29 cellular contexts compared by ENCODE assay signal in the genomic region with DNA sequence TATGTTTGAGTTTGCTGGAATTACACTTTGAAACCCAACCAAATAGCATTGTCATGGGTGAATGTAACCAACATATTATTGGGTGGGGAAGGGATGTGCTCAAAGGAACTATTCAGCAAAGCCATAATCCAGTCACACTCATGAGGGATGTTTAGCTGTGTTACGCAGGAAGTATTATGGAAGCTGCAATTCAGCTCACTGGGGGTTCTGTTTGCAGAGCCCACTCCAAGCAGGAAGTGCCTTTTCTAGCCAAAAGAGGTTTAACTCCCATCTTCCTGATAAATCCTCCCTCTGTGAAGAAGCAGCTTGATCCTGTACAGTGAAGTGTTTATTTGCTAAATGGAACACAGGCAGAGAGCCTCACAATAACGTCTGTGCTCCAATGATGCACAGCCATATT.
"Had no signal": no experiment of that assay in that cellular context is flagged by ENCODE, and none has a peak within 500 bp of the region (broad histone marks: within the 10 kb centered on the region; RNA-seq: fewer than 3 reads in every experiment).

No MANE protein-coding gene starts in this region.

- FAIRE-seq: islet of Langerhans had no signal

- H2AFZ ChIP-seq: hepatocyte had no signal

- H3K36me3 Mint-ChIP-seq: naive thymus-derived CD8-positive, alpha-beta T cell; stimulated activated memory B cell treated with anti-CD40 and anti-IgM and Interleukin-4, amounts not matched to agents 10 μg/mL and 1 μg/mL and 100 μg/mL, for 72 hours had no signal

- H3K9me3 Mint-ChIP-seq: dendritic cell treated with granulocyte-macrophage colony-stimulating factor and Interleukin-4, amounts not matched to agents 40 ng/mL and 50 ng/mL, for 4 days; endodermal cell; naive thymus-derived CD8-positive, alpha-beta T cell; stimulated activated memory B cell treated with anti-CD40 and anti-IgM and Interleukin-4, amounts not matched to agents 10 μg/mL and 1 μg/mL and 100 μg/mL, for 72 hours had no signal

- H3K4me1 Mint-ChIP-seq: naive thymus-derived CD8-positive, alpha-beta T cell; stimulated activated memory B cell treated with anti-CD40 and anti-IgM and Interleukin-4, amounts not matched to agents 10 μg/mL and 1 μg/mL and 100 μg/mL, for 72 hours had no signal

- H3K27ac Mint-ChIP-seq: dendritic cell treated with granulocyte-macrophage colony-stimulating factor and Interleukin-4, amounts not matched to agents 40 ng/mL and 50 ng/mL, for 4 days; endodermal cell; naive thymus-derived CD8-positive, alpha-beta T cell; stimulated activated memory B cell treated with anti-CD40 and anti-IgM and Interleukin-4, amounts not matched to agents 10 μg/mL and 1 μg/mL and 100 μg/mL, for 72 hours; type B pancreatic cell had no signal

- H3K79me2 ChIP-seq: hepatocyte had no signal

- H3K4me1 ChIP-seq: colonic mucosa, left lung, spleen, testis had no signal

- H3K4me2 ChIP-seq: hepatocyte had no signal

- H3K27ac ChIP-seq: colonic mucosa, epithelial cell of prostate, foreskin keratinocyte, gastroesophageal sphincter, heart left ventricle, hepatocyte, left lung, ovary, psoas muscle, sigmoid colon, spleen, testis, tibial artery had no signal

- H3K9me3 ChIP-seq: colonic mucosa, gastroesophageal sphincter, heart left ventricle, left lung, ovary, psoas muscle, sigmoid colon, spleen, testis, tibial artery had no signal

- DNase-seq: colonic mucosa; effector CD8-positive, alpha-beta T cell; endodermal cell; foreskin keratinocyte; heart left ventricle; left cardiac atrium; left lung; mesenchymal stem cell; naive thymus-derived CD8-positive, alpha-beta T cell; nucleus accumbens; ovary; posterior cingulate gyrus; psoas muscle; right cardiac atrium; sigmoid colon; spleen; stimulated activated CD4-positive, alpha-beta T cell treated with anti-CD3 and anti-CD28 coated beads, Interleukin-4, amount 100 ng/mL, for 4 hours; stimulated activated naive CD8-positive, alpha-beta T cell treated with anti-CD3 and anti-CD28 coated beads, Interleukin-15, Interleukin-2, amounts not matched to agents 100 U/mL and 50 U/mL, for 24 hours; substantia nigra; testis; tibial artery had no signal

- H3K27me3 Mint-ChIP-seq: dendritic cell treated with granulocyte-macrophage colony-stimulating factor and Interleukin-4, amounts not matched to agents 40 ng/mL and 50 ng/mL, for 4 days; stimulated activated memory B cell treated with anti-CD40 and anti-IgM and Interleukin-4, amounts not matched to agents 10 μg/mL and 1 μg/mL and 100 μg/mL, for 72 hours; type B pancreatic cell had no signal

- H3K4me3 Mint-ChIP-seq: dendritic cell treated with granulocyte-macrophage colony-stimulating factor and Interleukin-4, amounts not matched to agents 40 ng/mL and 50 ng/mL, for 4 days; endodermal cell; naive thymus-derived CD8-positive, alpha-beta T cell; stimulated activated memory B cell treated with anti-CD40 and anti-IgM and Interleukin-4, amounts not matched to agents 10 μg/mL and 1 μg/mL and 100 μg/mL, for 72 hours; type B pancreatic cell had no signal

- H3K36me3 ChIP-seq: colonic mucosa, gastroesophageal sphincter, heart left ventricle, left lung, ovary, sigmoid colon, spleen, tibial artery had no signal

- H3K27me3 ChIP-seq: colonic mucosa, foreskin keratinocyte, gastroesophageal sphincter, heart left ventricle, hepatocyte, left lung, ovary, sigmoid colon, spleen, testis, tibial artery had no signal

- ATAC-seq: esophagus mucosa; foreskin keratinocyte; gastroesophageal sphincter; heart left ventricle; left cardiac atrium; left lung; naive thymus-derived CD8-positive, alpha-beta T cell; psoas muscle; right cardiac atrium; stimulated activated memory B cell treated with anti-CD40 and anti-IgM and Interleukin-4, amounts not matched to agents 10 μg/mL and 1 μg/mL and 100 μg/mL, for 72 hours; stimulated activated naive CD8-positive, alpha-beta T cell treated with anti-CD3 and anti-CD28 coated beads, Interleukin-15, Interleukin-2, amounts not matched to agents 100 U/mL and 50 U/mL, for 24 hours had no signal

- H3K4me3 ChIP-seq: colonic mucosa, gastroesophageal sphincter, heart left ventricle, hepatocyte, left lung, ovary, psoas muscle, sigmoid colon, spleen, testis, tibial artery had no signal
